Comparison of ENCODE assay signal across 28 cellular contexts in the genomic region with DNA sequence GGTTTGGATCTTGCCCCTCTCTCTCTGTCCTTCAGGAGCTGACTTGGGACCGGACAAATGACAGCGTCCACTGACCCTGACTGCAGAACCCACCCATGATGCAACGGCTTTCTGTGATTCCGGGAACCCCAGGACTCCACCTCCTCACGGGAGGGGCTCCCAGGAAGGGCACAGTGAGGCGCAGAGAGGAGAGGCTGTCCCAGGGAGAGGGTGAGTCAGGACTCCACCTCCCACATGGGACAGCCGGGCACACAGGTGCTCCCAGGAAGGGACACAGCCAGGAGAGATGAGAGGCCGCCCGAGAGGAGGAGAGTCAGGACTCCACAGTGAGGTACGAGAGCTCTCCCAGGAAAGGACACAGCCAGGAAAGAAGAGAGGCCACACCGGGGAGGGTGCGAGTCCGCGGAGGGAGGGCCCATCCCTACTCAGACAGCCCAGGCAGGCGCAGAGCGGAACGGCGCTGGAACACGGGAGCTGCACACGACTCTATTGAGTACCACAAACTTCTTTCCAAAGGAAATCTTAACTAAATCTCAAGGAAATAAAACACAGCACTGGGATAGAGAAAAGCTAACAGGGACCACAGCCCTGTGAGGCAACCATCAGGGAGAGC.
A peak's percentile ranks its signal among the peaks of the same experiment; 100 is the strongest.
DNase-seq lines count a peak whose midpoint lies in the region; ATAC-seq and TF ChIP-seq lines count a peak whose summit lies in the region.
"Had no signal": no experiment of that assay in that cellular context is flagged by ENCODE, and none has a peak within 500 bp of the region (broad histone marks: within the 10 kb centered on the region; RNA-seq: fewer than 3 reads in every experiment).

No MANE protein-coding gene starts in this region.

- peaks cover 6% of the 10 kb centered on the region for H3K36me3 Mint-ChIP-seq in central memory CD8-positive, alpha-beta T cell (ENCODE audit: insufficient read depth)
- peaks cover 2% of the 10 kb centered on the region for H3K36me3 Mint-ChIP-seq in neural crest cell (ENCODE audit: low read depth)
- no peaks in the 10 kb centered on the region for H3K36me3 Mint-ChIP-seq in activated naive CD4-positive, alpha-beta T cell treated with anti-CD3 and anti-CD28 coated beads for 36 hours (ENCODE audit: low read depth)
- H3K36me3 Mint-ChIP-seq: activated CD8-positive, alpha-beta memory T cell treated with anti-CD3 and anti-CD28 coated beads, Interleukin-2, amount 10 ng/mL, durations not matched to agents 7 days and 5 days; natural killer cell had no signal

- no peak for TF ChIP-seq EP300 in upper lobe of left lung (IDR thresholded peaks at IDR 0.05)

- intact Hi-C loops in Right ventricle myocardium inferior (cut with DNase I): no loop called here
- intact Hi-C loops in activated naive CD4-positive, alpha-beta T cell treated with anti-CD3 and anti-CD28 coated beads for 36 hours (cut with micrococcal nuclease): no loop called here

- H3K4me1 ChIP-seq in cardiac muscle cell (ENCODE audit: low read depth) (peaks cover 24% of the 10 kb centered on the region), upper lobe of left lung (no peaks in the 10 kb centered on the region)
- H3K4me1 ChIP-seq: breast epithelium, colonic mucosa, parathyroid adenoma had no signal

- H3K9me3 Mint-ChIP-seq in central memory CD8-positive, alpha-beta T cell: no peaks in the 10 kb centered on the region
- H3K9me3 Mint-ChIP-seq in neural crest cell: no peaks in the 10 kb centered on the region
- no peaks in the 10 kb centered on the region for H3K9me3 Mint-ChIP-seq in activated naive CD4-positive, alpha-beta T cell treated with anti-CD3 and anti-CD28 coated beads for 36 hours
- H3K9me3 Mint-ChIP-seq: activated B cell treated with CpG ODN at 0.5 μM for 24 hours; activated T-cell treated with anti-CD3 and anti-CD28 coated beads, Interleukin-2, amount 50 U/mL, for 72 hours; GM23338; natural killer cell had no signal

- CTCF ChIA-PET in activated naive CD4-positive, alpha-beta T cell treated with anti-CD3 and anti-CD28 coated beads for 36 hours (lab: Charles Lee): no interaction called here

- no peak for TF ChIP-seq POLR2A in upper lobe of left lung (IDR thresholded peaks at IDR 0.05)

- ATAC-seq in Right ventricle myocardium inferior (no peak), upper lobe of left lung (ENCODE audit: low FRiP score in 2 of 2) (no peak), HG02938 (IDR thresholded peaks at IDR 0.05; ENCODE audit: unreplicated experiment) (no peak)
- no peak for ATAC-seq in central memory CD8-positive, alpha-beta T cell (replicated peaks; ENCODE audit: extremely low read depth, poor library complexity, severe bottlenecking)
- ATAC-seq: activated CD8-positive, alpha-beta memory T cell treated with anti-CD3 and anti-CD28 coated beads, Interleukin-2, amount 10 ng/mL, durations not matched to agents 7 days and 5 days; activated T-cell treated with anti-CD3 and anti-CD28 coated beads, Interleukin-2, amount 50 U/mL, for 72 hours; GM23338; natural killer cell had no signal

- H3K4me3 Mint-ChIP-seq in central memory CD8-positive, alpha-beta T cell: no peak overlapping the region
- H3K4me3 Mint-ChIP-seq in neural crest cell: no peak overlapping the region
- no peak overlapping the region for H3K4me3 Mint-ChIP-seq in activated naive CD4-positive, alpha-beta T cell treated with anti-CD3 and anti-CD28 coated beads for 36 hours
- H3K4me3 Mint-ChIP-seq: activated B cell treated with CpG ODN at 0.5 μM for 24 hours; activated CD8-positive, alpha-beta memory T cell treated with anti-CD3 and anti-CD28 coated beads, Interleukin-2, amount 10 ng/mL, durations not matched to agents 7 days and 5 days; activated T-cell treated with anti-CD3 and anti-CD28 coated beads, Interleukin-2, amount 50 U/mL, for 72 hours; GM23338; natural killer cell had no signal

- no peaks in the 10 kb centered on the region for H3K27me3 Mint-ChIP-seq in central memory CD8-positive, alpha-beta T cell
- H3K27me3 Mint-ChIP-seq in neural crest cell (ENCODE audit: low read depth): no peaks in the 10 kb centered on the region
- H3K27me3 Mint-ChIP-seq in activated naive CD4-positive, alpha-beta T cell treated with anti-CD3 and anti-CD28 coated beads for 36 hours (ENCODE audit: low read depth): no peaks in the 10 kb centered on the region
- H3K27me3 Mint-ChIP-seq: activated B cell treated with CpG ODN at 0.5 μM for 24 hours; activated CD8-positive, alpha-beta memory T cell treated with anti-CD3 and anti-CD28 coated beads, Interleukin-2, amount 10 ng/mL, durations not matched to agents 7 days and 5 days had no signal

- H3K9me3 ChIP-seq in cardiac muscle cell (ENCODE audit: low read depth) (no peaks in the 10 kb centered on the region), upper lobe of left lung (no peaks in the 10 kb centered on the region)
- H3K9me3 ChIP-seq: BE2C, breast epithelium, colonic mucosa, spleen had no signal

- peak overlapping the region; percentile 62 for H3K27ac Mint-ChIP-seq in central memory CD8-positive, alpha-beta T cell (ENCODE audit: low read depth)
- H3K27ac Mint-ChIP-seq in neural crest cell (ENCODE audit: unreplicated experiment): peak overlapping the region; percentile 27
- no peak overlapping the region for H3K27ac Mint-ChIP-seq in activated naive CD4-positive, alpha-beta T cell treated with anti-CD3 and anti-CD28 coated beads for 36 hours
- H3K27ac Mint-ChIP-seq: activated B cell treated with CpG ODN at 0.5 μM for 24 hours; activated CD8-positive, alpha-beta memory T cell treated with anti-CD3 and anti-CD28 coated beads, Interleukin-2, amount 10 ng/mL, durations not matched to agents 7 days and 5 days; activated T-cell treated with anti-CD3 and anti-CD28 coated beads, Interleukin-2, amount 50 U/mL, for 72 hours; GM23338; natural killer cell had no signal

- DNase-seq in cardiac muscle cell (ENCODE audit: low read depth in 1 of 2, low spot score in 1 of 2): no peak
- no peak for DNase-seq in Right ventricle myocardium inferior (ENCODE audit: missing footprints)
- DNase-seq in central memory CD8-positive, alpha-beta T cell (ENCODE audit: low spot score in 2 of 2): no peak
- no peak for DNase-seq in neural crest cell (ENCODE audit: low read depth, low spot score)
- DNase-seq in upper lobe of left lung: no peak
- no peak for DNase-seq in activated naive CD4-positive, alpha-beta T cell treated with anti-CD3 and anti-CD28 coated beads for 36 hours
- DNase-seq in islet precursor cell: no peak
- DNase-seq: activated B cell treated with CpG ODN at 0.5 μM for 24 hours; activated CD8-positive, alpha-beta memory T cell treated with anti-CD3 and anti-CD28 coated beads, Interleukin-2, amount 10 ng/mL, durations not matched to agents 7 days and 5 days; activated naive CD4-positive, alpha-beta T cell treated with Interleukin-2 at 50 U/mL for 16 hours; activated T-cell treated with anti-CD3 and anti-CD28 coated beads, Interleukin-2, amount 50 U/mL, for 72 hours; amniotic stem cell; colonic mucosa; DMS53; GF-D8; natural killer cell; NCI-H1092 treated with DMSO at 0.1 percent for 48 hours; NCI-H187 treated with DMSO at 0.1 percent for 48 hours; NCI-H524 treated with DMSO at 0.1 percent for 48 hours; SHP77 treated with DMSO at 0.1 percent for 48 hours; spleen; SW 1271; T1000 had no signal

- no peak overlapping the region for H3K4me3 ChIP-seq in cardiac muscle cell
- no peak overlapping the region for H3K4me3 ChIP-seq in upper lobe of left lung
- H3K4me3 ChIP-seq: breast epithelium, colonic mucosa, GM23338, spleen had no signal

- peak overlapping the region; percentile 62 for H3K27ac ChIP-seq in cardiac muscle cell
- no peak overlapping the region for H3K27ac ChIP-seq in upper lobe of left lung
- H3K27ac ChIP-seq: breast epithelium, colonic mucosa, parathyroid adenoma, spleen had no signal

- H3K27me3 ChIP-seq in cardiac muscle cell (no peaks in the 10 kb centered on the region), upper lobe of left lung (no peaks in the 10 kb centered on the region)
- H3K27me3 ChIP-seq: BE2C, breast epithelium, colonic mucosa, spleen had no signal

- H3K4me1 Mint-ChIP-seq in central memory CD8-positive, alpha-beta T cell: peaks cover 10% of the 10 kb centered on the region
- H3K4me1 Mint-ChIP-seq in neural crest cell: peaks cover 36% of the 10 kb centered on the region
- H3K4me1 Mint-ChIP-seq in activated naive CD4-positive, alpha-beta T cell treated with anti-CD3 and anti-CD28 coated beads for 36 hours (ENCODE audit: low read depth): peaks cover 18% of the 10 kb centered on the region

- no peak for TF ChIP-seq CTCF in cardiac muscle cell (IDR thresholded peaks at IDR 0.05; ENCODE audit: low read depth, low read length)
- no peak for TF ChIP-seq CTCF in neural crest cell (conservative IDR thresholded peaks at IDR 0.05)
- TF ChIP-seq CTCF in upper lobe of left lung (IDR thresholded peaks at IDR 0.05): no peak

- WGBS in upper lobe of left lung, 2 donors: 88 to 91% methylated on average over 20 of the region's 20 CpGs

- H3K36me3 ChIP-seq in cardiac muscle cell (no peaks in the 10 kb centered on the region), upper lobe of left lung (peaks cover 0 to 37% (median 22%) of the 10 kb centered on the region in 4 donors)
- H3K36me3 ChIP-seq: breast epithelium, colonic mucosa had no signal
